In genomic region chr1:63828322-63829044, GRCh38 we compare ENCODE assay signal across 12 cellular contexts. TPM values are rescaled to one million over a fixed set of nuclear protein-coding genes. Genes with fewer than 3 reads are reported as not detected.
DNase-seq lines count a peak whose midpoint lies in the region; ATAC-seq and TF ChIP-seq lines count a peak whose summit lies in the region.
"Had no signal": no experiment of that assay in that cellular context is flagged by ENCODE, and none has a peak within 500 bp of the region (broad histone marks: within the 10 kb centered on the region; RNA-seq: fewer than 3 reads in every experiment).

No MANE protein-coding gene starts in this region.

- H3K27ac Mint-ChIP-seq in chondrocyte (ENCODE audit: unreplicated experiment): peak overlapping the region; percentile 73

- DNase-seq in chondrocyte (ENCODE audit: low spot score) (no peak), NCI-H1417 treated with DMSO at 0.1 percent for 48 hours (lab: John Stamatoyannopoulos, UW) (no peak), esophagus muscularis mucosa (ENCODE audit: extremely low spot score) (no peak), NCI-H2107 treated with DMSO at 0.1 percent for 48 hours (lab: John Stamatoyannopoulos, UW; ENCODE audit: unreplicated experiment) (no peak), GM19238 (ENCODE audit: insufficient read length, low spot score) (no peak)
- DNase-seq: NCI-H1092 treated with DMSO at 0.1 percent for 48 hours, posterior cingulate gyrus had no signal

- H3K27ac ChIP-seq in esophagus muscularis mucosa (replicated peaks in 1 of 4): no peak overlapping the region
- H3K27ac ChIP-seq: HL-60 had no signal

- intact Hi-C loops in esophagus muscularis mucosa (cut with DNase I): no loop called here

- 96% methylated on average over 1 of the region's 1 CpG for WGBS in esophagus muscularis mucosa

- no peaks in the 10 kb centered on the region for H3K27me3 Mint-ChIP-seq in chondrocyte (ENCODE audit: low read depth)

- peak; percentile 96 for ATAC-seq in GM18511 (IDR thresholded peaks at IDR 0.05; ENCODE audit: unreplicated experiment)
- peak; percentile 91 for ATAC-seq in GM21576 (IDR thresholded peaks at IDR 0.05; ENCODE audit: unreplicated experiment)
- peak; percentile 92 for ATAC-seq in HG03342 (IDR thresholded peaks at IDR 0.05; ENCODE audit: unreplicated experiment)

- TF ChIP-seq EP300 in esophagus muscularis mucosa (IDR thresholded peaks at IDR 0.05): no peak

- TF ChIP-seq POLR2A in esophagus muscularis mucosa (IDR thresholded peaks at IDR 0.05; ENCODE audit: low read depth): no peak

- H3K9me3 Mint-ChIP-seq in chondrocyte (ENCODE audit: low read depth): no peaks in the 10 kb centered on the region

- peaks cover 18 to 31% (median 23%) of the 10 kb centered on the region in 4 donors for H3K4me1 ChIP-seq in esophagus muscularis mucosa
- H3K4me1 ChIP-seq: breast epithelium had no signal

- H3K4me1 Mint-ChIP-seq in chondrocyte (ENCODE audit: low read depth): peaks cover 75% of the 10 kb centered on the region

- TF ChIP-seq CTCF in chondrocyte (IDR thresholded peaks at IDR 0.05) (no peak), esophagus muscularis mucosa (IDR thresholded peaks at IDR 0.05) (no peak)

- no peak overlapping the region for H3K4me3 Mint-ChIP-seq in chondrocyte (ENCODE audit: unreplicated experiment)

- H3K36me3 Mint-ChIP-seq in chondrocyte (ENCODE audit: low read depth): peaks cover 4% of the 10 kb centered on the region

- no peak overlapping the region for H3K4me3 ChIP-seq in esophagus muscularis mucosa
- H3K4me3 ChIP-seq: breast epithelium had no signal

- no peaks in the 10 kb centered on the region for H3K27me3 ChIP-seq in esophagus muscularis mucosa
- H3K27me3 ChIP-seq: breast epithelium had no signal

- no peaks in the 10 kb centered on the region for H3K9me3 ChIP-seq in esophagus muscularis mucosa
- H3K9me3 ChIP-seq: breast epithelium had no signal

- H3K36me3 ChIP-seq in esophagus muscularis mucosa: no peaks in the 10 kb centered on the region
- H3K36me3 ChIP-seq: breast epithelium had no signal

RNA-seq across cellular contexts. Expression of gene ROR1, which starts 54.7 kb away (rescaled TPM):
- total RNA-seq in chondrocyte: 75.2 to 131 TPM (median 123 TPM) in 3 replicates
- total RNA-seq in esophagus muscularis mucosa: 1 to 10 TPM; 5.1 to 7.3 (median 6.5) TPM
